ENCODE assay signal across 10 cellular contexts in the genomic region with DNA sequence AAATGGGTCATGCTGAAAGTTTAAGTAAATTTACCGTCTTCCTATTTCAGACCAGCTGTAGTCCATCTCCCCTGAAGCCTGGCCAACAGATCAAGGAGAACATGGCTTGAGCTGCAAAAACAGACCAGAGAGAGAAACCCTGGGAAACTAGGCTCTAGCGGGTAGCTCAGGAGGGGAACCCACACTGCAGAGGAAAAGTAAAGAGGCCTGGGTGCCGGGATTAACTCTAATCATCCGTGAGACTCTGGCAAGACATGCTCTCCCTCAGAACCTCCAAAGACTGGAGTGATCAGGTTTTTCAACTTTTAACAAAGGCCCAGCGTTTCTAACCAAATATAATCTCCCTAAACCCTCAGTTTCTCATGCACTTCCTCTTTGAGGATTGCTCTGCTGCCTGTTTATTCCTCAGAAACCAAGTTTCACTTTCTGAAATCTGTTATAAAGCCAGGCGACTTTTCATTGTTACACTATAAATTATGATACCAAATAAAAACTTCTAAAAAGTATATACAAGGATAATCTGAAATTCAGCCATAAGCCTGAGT.
DNase-seq lines count a peak whose midpoint lies in the region; ATAC-seq lines count a peak whose summit lies in the region.
"Had no signal": no experiment of that assay in that cellular context is flagged by ENCODE, and none has a peak within 500 bp of the region (broad histone marks: within the 10 kb centered on the region; RNA-seq: fewer than 3 reads in every experiment).

No MANE protein-coding gene starts in this region.

- H3K9me3 Mint-ChIP-seq in naive thymus-derived CD8-positive, alpha-beta T cell = no peaks in the 10 kb centered on the region

- H3K4me3 ChIP-seq in GM08714 (ENCODE audit: low read length) (peak overlapping the region; percentile 45; the same call in 1 of the 2 replicates), ectodermal cell (ENCODE audit: insufficient read depth, low read depth, low read length) (no peak overlapping the region), H7 (ENCODE audit: insufficient read depth, low read depth, low read length) (no peak overlapping the region)

- no peaks in the 10 kb centered on the region for H3K9me3 ChIP-seq in ectodermal cell (ENCODE audit: control insufficient read depth, low read length)

- 47 to 48% methylated on average over 5 to 6 of the region's 6 CpGs for WGBS in ectodermal cell, 2 experiments

- H3K27me3 ChIP-seq in ectodermal cell (ENCODE audit: control insufficient read depth, insufficient read depth, low read length, poor library complexity, severe bottlenecking) = no peaks in the 10 kb centered on the region
- no peaks in the 10 kb centered on the region for H3K27me3 ChIP-seq in H7 (ENCODE audit: control insufficient read depth, insufficient read depth, low read length)

- peaks cover 0 to 34% (median 3%) of the 10 kb centered on the region in 5 donors for H3K27me3 Mint-ChIP-seq in naive thymus-derived CD8-positive, alpha-beta T cell

- H3K27ac ChIP-seq in ectodermal cell (ENCODE audit: insufficient read depth, low read depth, low read length, poor library complexity, severe bottlenecking) = peak overlapping the region; percentile 83
- H3K27ac ChIP-seq: KMS-11 had no signal

- peaks cover 38% of the 10 kb centered on the region for H3K4me1 ChIP-seq in ectodermal cell (ENCODE audit: control insufficient read depth, insufficient read depth, low read length)

- peak overlapping the region in 6 of 10 donors; percentile 1 to 74 (median 30) for H3K27ac Mint-ChIP-seq in naive thymus-derived CD8-positive, alpha-beta T cell

- H3K36me3 ChIP-seq in ectodermal cell (ENCODE audit: control insufficient read depth, insufficient read depth, low read length) (no peaks in the 10 kb centered on the region), H7 (replicated peaks; ENCODE audit: control insufficient read depth, insufficient read depth, low read length) (no peaks in the 10 kb centered on the region)

- peaks cover 0 to 3% (median 0%) of the 10 kb centered on the region in 3 donors for H3K36me3 Mint-ChIP-seq in naive thymus-derived CD8-positive, alpha-beta T cell

- peak overlapping the region; percentile 11 to 64 (median 40) for H3K4me3 Mint-ChIP-seq in naive thymus-derived CD8-positive, alpha-beta T cell

- no peak for ATAC-seq in naive thymus-derived CD8-positive, alpha-beta T cell
- ATAC-seq in GM19463 (IDR thresholded peaks at IDR 0.05; ENCODE audit: unreplicated experiment) (no peak), HG03342 (IDR thresholded peaks at IDR 0.05; ENCODE audit: unreplicated experiment) (no peak), HG02840 (IDR thresholded peaks at IDR 0.05; ENCODE audit: low FRiP score, unreplicated experiment) (no peak)

- DNase-seq in NOMO-1 (lab: John Stamatoyannopoulos, UW; ENCODE audit: unreplicated experiment in 2 of 2) (peak; percentile 65 to 86), H7 (no peak)
- DNase-seq in naive thymus-derived CD8-positive, alpha-beta T cell = no peak
- DNase-seq: left cardiac atrium had no signal

- POLR2A ChIA-PET in naive thymus-derived CD8-positive, alpha-beta T cell (lab: Charles Lee) = no interaction called here

- H3K4me1 Mint-ChIP-seq in naive thymus-derived CD8-positive, alpha-beta T cell = peaks cover 4 to 39% (median 13%) of the 10 kb centered on the region in 4 donors

Comparison
In these comparisons a context has a peak if more than half of its experiments do, and no peak if none do; other contexts are left out.
1. DNase-seq: peak in NOMO-1 (2 of 2); none in naive thymus-derived CD8-positive, alpha-beta T cell (0 of 10) and H7 (single experiment).